Comparison of ENCODE assay signal across 8 cellular contexts in the genomic region with DNA sequence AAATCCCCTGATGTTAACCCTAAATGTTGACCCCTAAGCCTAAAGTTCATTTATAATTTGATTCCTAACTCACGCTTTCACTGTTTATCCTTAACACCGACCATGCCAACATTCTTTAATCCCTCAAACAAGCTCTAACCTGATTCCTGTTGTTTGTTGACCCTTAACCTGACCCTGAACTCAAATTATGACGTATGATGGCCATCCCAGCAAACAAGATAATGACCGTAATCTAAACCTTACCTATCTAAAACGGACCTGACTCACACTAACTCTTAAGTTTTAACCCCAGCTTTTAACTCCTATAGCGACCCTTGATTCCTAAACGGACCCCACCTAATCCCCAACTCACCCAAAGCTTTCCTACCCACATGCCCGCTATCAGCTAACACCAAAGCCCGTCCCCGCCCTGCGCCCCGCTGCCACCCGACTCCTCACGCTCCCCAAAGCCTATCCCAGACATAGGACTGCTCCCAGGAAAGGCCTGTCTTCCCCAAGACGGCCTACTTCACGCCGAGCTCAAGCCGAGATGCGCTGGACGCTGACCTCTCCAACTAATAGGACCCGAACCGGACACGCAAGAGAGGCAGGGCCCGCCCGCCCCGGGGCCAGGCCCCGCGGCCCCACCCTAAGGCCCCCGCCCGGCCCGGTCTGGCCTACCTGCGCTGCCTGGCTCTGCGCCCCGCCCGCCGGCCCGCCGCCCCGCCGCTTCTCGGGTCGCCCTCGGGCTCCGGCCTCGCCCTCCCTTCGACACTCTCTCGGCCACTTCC. TPM values are rescaled to one million over a fixed set of nuclear protein-coding genes. Genes with fewer than 3 reads are reported as not detected.
DNase-seq lines count a peak whose midpoint lies in the region; ATAC-seq and TF ChIP-seq lines count a peak whose summit lies in the region.

No MANE protein-coding gene starts in this region.

- TF ChIP-seq EP300 in upper lobe of left lung (IDR thresholded peaks at IDR 0.05) = no peak

- peaks cover 13% of the 10 kb centered on the region for H3K4me1 ChIP-seq in HEK293 (ENCODE audit: control insufficient read depth, insufficient read depth, low read length)
- peaks cover 54 to 72% (median 61%) of the 10 kb centered on the region in 4 donors for H3K4me1 ChIP-seq in upper lobe of left lung

- no peaks in the 10 kb centered on the region for H3K9me3 ChIP-seq in HEK293 (ENCODE audit: control insufficient read depth, insufficient read depth, low read depth, low read length)
- H3K9me3 ChIP-seq in upper lobe of left lung = no peaks in the 10 kb centered on the region

- no peaks in the 10 kb centered on the region for H3K9me3 Mint-ChIP-seq in activated naive CD8-positive, alpha-beta T cell treated with anti-CD3 and anti-CD28 coated beads, Interleukin-2, amount 50 U/mL, for 24 hours

- peak overlapping the region; percentile 90 for H3K27ac Mint-ChIP-seq in activated naive CD8-positive, alpha-beta T cell treated with anti-CD3 and anti-CD28 coated beads, Interleukin-2, amount 50 U/mL, for 24 hours

- no peak for ATAC-seq in activated naive CD8-positive, alpha-beta T cell treated with anti-CD3 and anti-CD28 coated beads, Interleukin-2, amount 50 U/mL, for 24 hours
- no peak for ATAC-seq in upper lobe of left lung (ENCODE audit: low FRiP score in 2 of 2)

- H3K4me3 ChIP-seq in HEK293 (ENCODE audit: low read depth, low read length) = peak overlapping the region; percentile 81
- peak overlapping the region; percentile 62 to 85 (median 64) for H3K4me3 ChIP-seq in upper lobe of left lung

- peak in 2 of 4 donors; percentile 44 to 50 for TF ChIP-seq POLR2A in upper lobe of left lung (IDR thresholded peaks at IDR 0.05)

- H3K36me3 ChIP-seq in HEK293 (ENCODE audit: control insufficient read depth in 2 of 2, insufficient read depth in 1 of 2, low read length in 2 of 2) (peaks cover 10 to 59% of the 10 kb centered on the region in 2 experiments; a peak in 2 of 3 replicates), upper lobe of left lung (peaks cover 14 to 25% (median 18%) of the 10 kb centered on the region in 4 donors)

- no peak for DNase-seq in activated naive CD8-positive, alpha-beta T cell treated with anti-CD3 and anti-CD28 coated beads, Interleukin-2, amount 50 U/mL, for 24 hours
- DNase-seq in kidney tubule cell (ENCODE audit: low spot score) (peak; percentile 36), upper lobe of left lung (no peak), hippocampal formation (lab: John Stamatoyannopoulos, UW) (no peak), glomerular visceral epithelial cell (ENCODE audit: extremely low spot score) (no peak)
- DNase-seq in stimulated activated CD8-positive, alpha-beta memory T cell treated with anti-CD3 and anti-CD28 coated beads, Interleukin-4, amount 100 ng/mL, for 48 hours = no peak

- H3K4me3 Mint-ChIP-seq in activated naive CD8-positive, alpha-beta T cell treated with anti-CD3 and anti-CD28 coated beads, Interleukin-2, amount 50 U/mL, for 24 hours = no peak overlapping the region

- CTCF ChIA-PET in HEK293 (lab: Yijun Ruan, JAX) = interaction anchor here (0.6 to 8.0 kb wide), 21 partner anchors 9 to 639 kb away, joined by 3 to 88 read pairs (median 6); partner anchors contain the start of genes CCDC107, GBA2, RGP1 and RMRP

- 1% methylated on average over 14 to 19 of the region's 47 CpGs for WGBS in upper lobe of left lung, 2 donors

- no peaks in the 10 kb centered on the region for H3K27me3 ChIP-seq in upper lobe of left lung

- no peaks in the 10 kb centered on the region for H3K27me3 Mint-ChIP-seq in activated naive CD8-positive, alpha-beta T cell treated with anti-CD3 and anti-CD28 coated beads, Interleukin-2, amount 50 U/mL, for 24 hours

- H3K36me3 Mint-ChIP-seq in activated naive CD8-positive, alpha-beta T cell treated with anti-CD3 and anti-CD28 coated beads, Interleukin-2, amount 50 U/mL, for 24 hours (ENCODE audit: low read depth) = peaks cover 16% of the 10 kb centered on the region

- POLR2A ChIA-PET in HEK293 (lab: Yijun Ruan, JAX) = interaction anchor here (0.6 to 4.2 kb wide), 25 partner anchors 9 to 660 kb away, joined by 3 to 73 read pairs (median 6); partner anchors contain the start of genes ARHGEF39, CCDC107, FAM221B and FANCG

- TF ChIP-seq CTCF in C4-2B (conservative IDR thresholded peaks at IDR 0.05) = no peak; the same call in 1 of the 2 replicates
- TF ChIP-seq CTCF in HEK293 (tag by site-specific recombination; IDR thresholded peaks at IDR 0.05) = no peak
- peak in 1 of 6 experiments; percentile 21 for TF ChIP-seq CTCF in upper lobe of left lung (IDR thresholded peaks at IDR 0.05)

- H3K27ac ChIP-seq in C4-2B (peak overlapping the region; percentile 73), HEK293 (ENCODE audit: extremely low read depth, low read depth, low read length) (peak overlapping the region; percentile 81), upper lobe of left lung (peak overlapping the region; percentile 94 to 99 (median 97))

- H3K4me1 Mint-ChIP-seq in activated naive CD8-positive, alpha-beta T cell treated with anti-CD3 and anti-CD28 coated beads, Interleukin-2, amount 50 U/mL, for 24 hours = peaks cover 17% of the 10 kb centered on the region

TF ChIP-seq in HEK293, 187 proteins besides CTCF, POLR2A, EP300 and RAD21:
- 0 out of 2 replicates have a peak, but pooled peaks have one; percentile 27 for TF ChIP-seq ZBTB7A (tag by site-specific recombination; IDR thresholded peaks at IDR 0.05; ENCODE audit: low read depth)
- no peak for TF ChIP-seq ZNF114 (tag by site-specific recombination; IDR thresholded peaks at IDR 0.05)
- TF ChIP-seq BCL11A (tag by site-specific recombination; IDR thresholded peaks at IDR 0.05; ENCODE audit: low read depth) = 0 out of 2 replicates have a peak, but pooled peaks have one; percentile 21
- TF ChIP-seq WT1 (tag by site-specific recombination; IDR thresholded peaks at IDR 0.05) = no peak; the same call in 1 of the 2 replicates
- peak; percentile 52 for TF ChIP-seq KLF1 (tag by site-specific recombination; IDR thresholded peaks at IDR 0.05)
- no peak for TF ChIP-seq ZNF138 (tag by site-specific recombination; IDR thresholded peaks at IDR 0.05; ENCODE audit: borderline replicate concordance)
- 0 out of 2 replicates have a peak, but pooled peaks have one; percentile 8 for TF ChIP-seq ZNF692 (tag by site-specific recombination; IDR thresholded peaks at IDR 0.05)
- TF ChIP-seq BCL11B (tag by site-specific recombination; IDR thresholded peaks at IDR 0.05; ENCODE audit: low read depth) = peak; percentile 23; the same call in 1 of the 2 replicates
- peak; percentile 54; the same call in 1 of the 2 replicates for TF ChIP-seq ZBTB48 (tag by site-specific recombination; IDR thresholded peaks at IDR 0.05)
- peak; percentile 86 for TF ChIP-seq ZNF335 (tag by site-specific recombination; conservative IDR thresholded peaks at IDR 0.05)
- peak; percentile 60; the same call in 1 of the 2 replicates for TF ChIP-seq ATF2 (tag by site-specific recombination; IDR thresholded peaks at IDR 0.05; ENCODE audit: low read depth)
- no peak for TF ChIP-seq ZNF548 (tag by site-specific recombination; IDR thresholded peaks at IDR 0.05)
- TF ChIP-seq KLF17 (tag by site-specific recombination; IDR thresholded peaks at IDR 0.05) = peak; percentile 52

RNA-seq across cellular contexts. Expression of gene TLN1, which starts 0.4 kb away (rescaled TPM):
- 100 to 1,000 TPM; 237 to 557 (median 325) TPM for total RNA-seq in upper lobe of left lung

RNA-seq across cellular contexts. Expression of gene CREB3, which starts 0.9 kb away (rescaled TPM):
- 10 to 100 TPM; 27.2 to 61.3 (median 33.5) TPM for total RNA-seq in upper lobe of left lung

RNA-seq across cellular contexts. Expression of gene GBA2, which starts 17.4 kb away (rescaled TPM):
- total RNA-seq in upper lobe of left lung = 100 to 1,000 TPM in 1 of 6 donors, 10 to 100 TPM in 5; 60.4 to 189 (median 77.0) TPM

RNA-seq across cellular contexts. Expression of gene RGP1, which starts 17.5 kb away (rescaled TPM):
- total RNA-seq in upper lobe of left lung = 10 to 100 TPM; 20.1 to 34.4 (median 23.5) TPM

RNA-seq across cellular contexts. Expression of gene MSMP, which starts 22.5 kb away (rescaled TPM):
- total RNA-seq in upper lobe of left lung = 1 to 10 TPM in 2 of 6 donors, not detected in 4; 1.1 to 2.8 TPM
